11 cellular contexts compared by ENCODE assay signal in the genomic region with DNA sequence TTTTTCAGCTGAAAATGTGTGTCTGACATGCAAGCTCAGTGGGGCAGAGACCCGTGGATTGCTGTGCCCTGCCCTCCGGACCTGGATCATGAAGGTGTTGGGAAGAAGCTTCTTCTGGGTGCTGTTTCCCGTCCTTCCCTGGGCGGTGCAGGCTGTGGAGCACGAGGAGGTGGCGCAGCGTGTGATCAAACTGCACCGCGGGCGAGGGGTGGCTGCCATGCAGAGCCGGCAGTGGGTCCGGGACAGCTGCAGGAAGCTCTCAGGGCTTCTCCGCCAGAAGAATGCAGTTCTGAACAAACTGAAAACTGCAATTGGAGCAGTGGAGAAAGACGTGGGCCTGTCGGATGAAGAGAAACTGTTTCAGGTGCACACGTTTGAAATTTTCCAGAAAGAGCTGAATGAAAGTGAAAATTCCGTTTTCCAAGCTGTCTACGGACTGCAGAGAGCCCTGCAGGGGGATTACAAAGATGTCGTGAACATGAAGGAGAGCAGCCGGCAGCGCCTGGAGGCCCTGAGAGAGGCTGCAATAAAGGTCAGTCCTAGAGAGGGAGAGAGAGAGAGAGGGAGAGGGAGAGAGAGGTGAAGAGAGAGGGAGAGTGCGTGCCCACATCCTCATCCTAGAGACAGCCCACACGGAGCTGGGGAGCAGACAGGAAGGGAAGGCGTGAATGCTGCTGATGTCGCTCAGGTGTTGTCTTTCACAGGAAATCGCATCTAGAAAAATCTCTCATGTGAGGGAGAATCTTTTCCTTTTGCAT. TPM values are rescaled to one million over a fixed set of nuclear protein-coding genes. Genes with fewer than 3 reads are reported as not detected.
A peak's percentile ranks its signal among the peaks of the same experiment; 100 is the strongest.
DNase-seq lines count a peak whose midpoint lies in the region; ATAC-seq and TF ChIP-seq lines count a peak whose summit lies in the region.
"Had no signal": no experiment of that assay in that cellular context is flagged by ENCODE, and none has a peak within 500 bp of the region (broad histone marks: within the 10 kb centered on the region; RNA-seq: fewer than 3 reads in every experiment).

No MANE protein-coding gene starts in this region.

- H3K9me3 ChIP-seq in RWPE2 (ENCODE audit: severe bottlenecking) = no peaks in the 10 kb centered on the region
- H3K9me3 ChIP-seq: breast epithelium had no signal

- H3K4me1 Mint-ChIP-seq in glutamatergic neuron (ENCODE audit: low read depth, unreplicated experiment) = peaks cover 20% of the 10 kb centered on the region
- peaks cover 26% of the 10 kb centered on the region for H3K4me1 Mint-ChIP-seq in progenitor cell of endocrine pancreas (ENCODE audit: low read depth)

- peak; percentile 18; the same call in 1 of the 3 replicates for ATAC-seq in RWPE2 (ENCODE audit: low read depth)
- ATAC-seq in GM19395 (IDR thresholded peaks at IDR 0.05; ENCODE audit: unreplicated experiment) = no peak
- ATAC-seq: sciatic nerve had no signal

- no peaks in the 10 kb centered on the region for H3K27me3 ChIP-seq in RWPE2 (ENCODE audit: insufficient read depth, poor library complexity, severe bottlenecking)
- H3K27me3 ChIP-seq: breast epithelium had no signal

- TF ChIP-seq CTCF in RWPE2 (IDR thresholded peaks at IDR 0.05; ENCODE audit: poor library complexity, severe bottlenecking) (no peak), glutamatergic neuron (IDR thresholded peaks at IDR 0.05; ENCODE audit: partially characterized antibody, unreplicated experiment) (no peak), progenitor cell of endocrine pancreas (IDR thresholded peaks at IDR 0.05; ENCODE audit: unreplicated experiment) (no peak)

- H3K4me3 Mint-ChIP-seq in glutamatergic neuron (ENCODE audit: unreplicated experiment) = peak overlapping the region; percentile 81
- H3K4me3 Mint-ChIP-seq in progenitor cell of endocrine pancreas (ENCODE audit: low read depth) = no peak overlapping the region

- H3K9me3 Mint-ChIP-seq in glutamatergic neuron (ENCODE audit: unreplicated experiment) (peaks cover 4% of the 10 kb centered on the region), progenitor cell of endocrine pancreas (ENCODE audit: low read depth) (no peaks in the 10 kb centered on the region)

- DNase-seq in DMS53 (lab: John Stamatoyannopoulos, UW) (peak; percentile 1), DMS53 treated with DMSO at 0.1 percent for 48 hours (lab: John Stamatoyannopoulos, UW; ENCODE audit: unreplicated experiment) (no peak), RWPE2 (ENCODE audit: low spot score) (no peak), glutamatergic neuron (peak; percentile 58), progenitor cell of endocrine pancreas (ENCODE audit: low spot score, unreplicated experiment) (no peak), NCI-H2029 treated with DMSO at 0.1 percent for 48 hours (lab: John Stamatoyannopoulos, UW) (no peak), ecto neural progenitor cell (ENCODE audit: low spot score) (no peak)

- peaks cover 37% of the 10 kb centered on the region for H3K4me1 ChIP-seq in RWPE2 (ENCODE audit: insufficient read depth, poor library complexity, severe bottlenecking)

- peak overlapping the region; percentile 70 for H3K27ac Mint-ChIP-seq in glutamatergic neuron (ENCODE audit: unreplicated experiment)
- H3K27ac Mint-ChIP-seq in progenitor cell of endocrine pancreas = peak overlapping the region; percentile 90

- H3K4me3 ChIP-seq in RWPE2 (ENCODE audit: severe bottlenecking) = no peak overlapping the region

- H3K27ac ChIP-seq in RWPE2 (ENCODE audit: poor library complexity, severe bottlenecking) = peak overlapping the region; percentile 4
- H3K27ac ChIP-seq: 22Rv1, breast epithelium had no signal

- H3K27me3 Mint-ChIP-seq in glutamatergic neuron (ENCODE audit: unreplicated experiment) (peaks cover 4% of the 10 kb centered on the region), progenitor cell of endocrine pancreas (no peaks in the 10 kb centered on the region)

- H3K36me3 ChIP-seq in RWPE2 (ENCODE audit: low read depth) = peaks cover 79% of the 10 kb centered on the region
- H3K36me3 ChIP-seq: breast epithelium had no signal

- no peaks in the 10 kb centered on the region for H3K36me3 Mint-ChIP-seq in glutamatergic neuron (ENCODE audit: unreplicated experiment)
- peaks cover 17% of the 10 kb centered on the region for H3K36me3 Mint-ChIP-seq in progenitor cell of endocrine pancreas (ENCODE audit: insufficient read depth)

RNA-seq across cellular contexts. Expression of gene DCUN1D2, which starts 5.2 kb away (rescaled TPM):
- total RNA-seq in glutamatergic neuron (ENCODE audit: unreplicated experiment) = 97.7 TPM
- 44.9 and 51.2 TPM in 2 replicates for total RNA-seq in progenitor cell of endocrine pancreas

RNA-seq across cellular contexts. Expression of gene ADPRHL1, which starts 42.4 kb away (rescaled TPM):
- total RNA-seq in glutamatergic neuron (ENCODE audit: unreplicated experiment) (20.7 TPM), progenitor cell of endocrine pancreas (5.2 and 6.8 TPM in 2 replicates)

Comparison
In these comparisons a context has a peak if more than half of its experiments do, and no peak if none do; other contexts are left out.
1. DNase-seq: peak in DMS53 (single experiment) and glutamatergic neuron (single experiment); none in DMS53 treated with DMSO at 0.1 percent for 48 hours (single experiment), RWPE2 (single experiment), progenitor cell of endocrine pancreas (single experiment), NCI-H2029 treated with DMSO at 0.1 percent for 48 hours (single experiment) and ecto neural progenitor cell (single experiment).